Comparison of ENCODE assay signal across 11 cellular contexts in genomic region chr5:111830333-111830732, GRCh38.
DNase-seq lines count a peak whose midpoint lies in the region; ATAC-seq and TF ChIP-seq lines count a peak whose summit lies in the region.
"Had no signal": no experiment of that assay in that cellular context is flagged by ENCODE, and none has a peak within 500 bp of the region (broad histone marks: within the 10 kb centered on the region; RNA-seq: fewer than 3 reads in every experiment).

No MANE protein-coding gene starts in this region.

- ATAC-seq in HG02884 (IDR thresholded peaks at IDR 0.05; ENCODE audit: unreplicated experiment) (no peak), HG03175 (IDR thresholded peaks at IDR 0.05; ENCODE audit: unreplicated experiment) (no peak)

- in situ Hi-C loops in astrocyte of the spinal cord (cut with HindIII; ENCODE audit: low sequenced_read_pairs): no loop called here

- H3K4me3 ChIP-seq in astrocyte of the spinal cord (ENCODE audit: low read depth, low read length): no peak overlapping the region

- DNase-seq in ELR (ENCODE audit: low read depth) (peak; percentile 84), NCI-H1048 (lab: John Stamatoyannopoulos, UW) (peak; percentile 44), astrocyte of the spinal cord (ENCODE audit: low read depth, low spot score) (peak; percentile 63), myocyte (ENCODE audit: low read depth) (peak; percentile 32), mucosa of gallbladder (ENCODE audit: low spot score) (no peak), amygdala (lab: John Stamatoyannopoulos, UW) (no peak)
- DNase-seq: DMS153, hippocampal formation, T-helper 9 cell had no signal

- TF ChIP-seq CTCF in astrocyte of the spinal cord (IDR thresholded peaks at IDR 0.05; ENCODE audit: low read depth, low read length): no peak

Comparison
In these comparisons a context has a peak if more than half of its experiments do, and no peak if none do; other contexts are left out.
1. DNase-seq: peak in ELR (single experiment), NCI-H1048 (single experiment), astrocyte of the spinal cord (single experiment) and myocyte (single experiment); none in mucosa of gallbladder (single experiment) and amygdala (0 of 56).